Comparison of ENCODE assay signal across 8 cellular contexts in the genomic region with DNA sequence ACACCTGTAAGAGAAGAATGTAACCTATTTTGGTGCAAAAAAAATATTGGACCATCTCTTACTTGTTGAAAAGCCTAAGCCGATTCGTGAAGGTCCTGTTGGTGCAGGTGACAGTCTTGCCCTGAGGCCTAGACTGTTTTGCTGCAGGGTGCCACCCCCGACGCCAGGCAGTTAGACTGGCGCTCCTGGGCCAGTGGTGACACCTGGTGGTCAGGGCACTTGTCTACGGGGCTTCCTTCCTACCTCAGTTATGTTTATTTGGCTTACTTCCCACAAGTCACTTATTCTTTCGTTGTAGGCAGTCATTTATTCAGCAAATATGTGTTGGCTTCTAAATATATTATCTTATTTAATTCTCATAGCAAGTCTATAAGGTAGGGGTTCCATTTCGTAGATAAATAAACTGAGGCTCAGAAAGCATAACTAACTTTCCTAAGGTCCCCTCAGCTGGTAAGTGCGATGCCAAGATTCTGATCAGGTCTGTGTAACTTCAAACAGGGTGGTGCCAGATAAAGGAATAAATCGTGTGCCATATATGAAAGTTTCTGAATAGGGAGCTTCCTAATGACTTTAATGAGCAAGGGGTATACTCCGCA. TPM values are rescaled to one million over a fixed set of nuclear protein-coding genes. Genes with fewer than 3 reads are reported as not detected.
DNase-seq lines count a peak whose midpoint lies in the region; ATAC-seq, FAIRE-seq and TF ChIP-seq lines count a peak whose summit lies in the region.

No MANE protein-coding gene starts in this region.

- peak overlapping the region; percentile 55 to 98 (median 94) for H3K4me3 Mint-ChIP-seq in CD4-positive, alpha-beta memory T cell
- peak overlapping the region; percentile 29 for H3K4me3 Mint-ChIP-seq in activated CD8-positive, alpha-beta memory T cell treated with anti-CD3 and anti-CD28 coated beads, Interleukin-2, amount 10 ng/mL, durations not matched to agents 7 days and 5 days

- no peaks in the 10 kb centered on the region for H3K36me3 ChIP-seq in CD4-positive, alpha-beta memory T cell (ENCODE audit: insufficient read depth, low read length)
- H3K36me3 ChIP-seq in pancreas = no peaks in the 10 kb centered on the region

- no peaks in the 10 kb centered on the region for H3K27me3 ChIP-seq in CD4-positive, alpha-beta memory T cell (ENCODE audit: insufficient read depth, low read length)
- H3K27me3 ChIP-seq in pancreas = no peaks in the 10 kb centered on the region

- ATAC-seq in GM19372 (IDR thresholded peaks at IDR 0.05; ENCODE audit: low read depth, unreplicated experiment) (peak; percentile 36), HG03460 (IDR thresholded peaks at IDR 0.05; ENCODE audit: unreplicated experiment) (peak; percentile 42), pancreas (peak; percentile 84 to 88 (median 84))
- ATAC-seq in activated CD8-positive, alpha-beta memory T cell treated with anti-CD3 and anti-CD28 coated beads, Interleukin-2, amount 10 ng/mL, durations not matched to agents 7 days and 5 days = peak; percentile 67

- no peak for FAIRE-seq in pancreas (lab: Jason Lieb, UNC)

- H3K9me3 ChIP-seq in CD4-positive, alpha-beta memory T cell (ENCODE audit: control insufficient read depth in 1 of 2, low read length in 2 of 2) = no peaks in the 10 kb centered on the region
- no peaks in the 10 kb centered on the region for H3K9me3 ChIP-seq in pancreas

- no peak for TF ChIP-seq POLR2A in erythroblast (IDR thresholded peaks at IDR 0.05; ENCODE audit: low read length)

- H3K27me3 Mint-ChIP-seq in CD4-positive, alpha-beta memory T cell = no peaks in the 10 kb centered on the region
- H3K27me3 Mint-ChIP-seq in activated CD8-positive, alpha-beta memory T cell treated with anti-CD3 and anti-CD28 coated beads, Interleukin-2, amount 10 ng/mL, durations not matched to agents 7 days and 5 days = no peaks in the 10 kb centered on the region

- H3K4me1 ChIP-seq in CD4-positive, alpha-beta memory T cell (ENCODE audit: insufficient read depth, low read length) = peaks cover 50% of the 10 kb centered on the region
- H3K4me1 ChIP-seq in pancreas = peaks cover 0 to 18% (median 5%) of the 10 kb centered on the region in 3 donors

- H3K27ac ChIP-seq in CD4-positive, alpha-beta memory T cell (ENCODE audit: low read depth, low read length) = no peak overlapping the region
- no peak overlapping the region for H3K27ac ChIP-seq in pancreas

- peaks cover 29 to 45% (median 30%) of the 10 kb centered on the region in 4 donors for H3K4me1 Mint-ChIP-seq in CD4-positive, alpha-beta memory T cell
- peaks cover 43% of the 10 kb centered on the region for H3K4me1 Mint-ChIP-seq in activated CD8-positive, alpha-beta memory T cell treated with anti-CD3 and anti-CD28 coated beads, Interleukin-2, amount 10 ng/mL, durations not matched to agents 7 days and 5 days

- 33 to 36% methylated on average over 11 of the region's 11 CpGs for WGBS in pancreas, 2 donors

- peak overlapping the region in 1 of 2 donors; percentile 7 for H3K4me3 ChIP-seq in CD4-positive, alpha-beta memory T cell (ENCODE audit: low read length in 2 of 2)
- H3K4me3 ChIP-seq in pancreas = peak overlapping the region in 1 of 4 donors; percentile 70

- CTCF ChIA-PET in CD4-positive, alpha-beta memory T cell (lab: Charles Lee; ENCODE audit: partially characterized antibody) = interaction anchor here (0.6 to 9.2 kb wide), 31 partner anchors 8 to 345 kb away, joined by 3 to 225 read pairs (median 4); partner anchors contain the start of genes HENMT1 and PRPF38B
- CTCF ChIA-PET in activated CD8-positive, alpha-beta memory T cell treated with anti-CD3 and anti-CD28 coated beads, Interleukin-2, amount 10 ng/mL, durations not matched to agents 7 days and 5 days (lab: Charles Lee) = interaction anchor here (0.9 to 4.9 kb wide), 18 partner anchors 8 to 780 kb away, joined by 3 to 100 read pairs (median 9); partner anchors contain the start of genes PRPF38B and SLC25A24

- H3K36me3 Mint-ChIP-seq in CD4-positive, alpha-beta memory T cell = peaks cover 0 to 4% of the 10 kb centered on the region in 2 donors
- H3K36me3 Mint-ChIP-seq in activated CD8-positive, alpha-beta memory T cell treated with anti-CD3 and anti-CD28 coated beads, Interleukin-2, amount 10 ng/mL, durations not matched to agents 7 days and 5 days = no peaks in the 10 kb centered on the region

- POLR2A ChIA-PET in CD4-positive, alpha-beta memory T cell (lab: Charles Lee; ENCODE audit: partially characterized antibody) = interaction anchor here (0.9 to 7.0 kb wide), 9 partner anchors 10 to 131 kb away, joined by 3 to 162 read pairs (median 7); partner anchors contain the start of genes HENMT1 and PRPF38B

- TF ChIP-seq CTCF in pancreas (IDR thresholded peaks at IDR 0.05) = peak; percentile 40 to 62 (median 54)

- H3K27ac Mint-ChIP-seq in CD4-positive, alpha-beta memory T cell = peak overlapping the region; percentile 49 to 97 (median 71)
- no peak overlapping the region for H3K27ac Mint-ChIP-seq in activated CD8-positive, alpha-beta memory T cell treated with anti-CD3 and anti-CD28 coated beads, Interleukin-2, amount 10 ng/mL, durations not matched to agents 7 days and 5 days

- intact Hi-C loops in CD4-positive, alpha-beta memory T cell (cut with micrococcal nuclease) = loop anchor here (1.0 to 10.0 kb wide), 7 partner anchors 50 to 779 kb away; partner anchors contain the start of gene ELAPOR1
- intact Hi-C loops in pancreas (cut with DNase I) = loop anchor here in 1 of 3 donors (10.0 kb wide), 1 partner anchor 47 kb away; no protein-coding TSS in a partner anchor

- H3K9me3 Mint-ChIP-seq in CD4-positive, alpha-beta memory T cell = no peaks in the 10 kb centered on the region
- no peaks in the 10 kb centered on the region for H3K9me3 Mint-ChIP-seq in activated CD8-positive, alpha-beta memory T cell treated with anti-CD3 and anti-CD28 coated beads, Interleukin-2, amount 10 ng/mL, durations not matched to agents 7 days and 5 days (ENCODE audit: low read depth)

- peak; percentile 80 to 85 (median 81) for DNase-seq in CD4-positive, alpha-beta memory T cell
- DNase-seq in NOMO-1 treated with DMSO at 0.1 percent for 48 hours (lab: John Stamatoyannopoulos, UW; ENCODE audit: unreplicated experiment) (peak; percentile 81), erythroblast (lab: John Stamatoyannopoulos, UW) (peak; percentile 88 to 89), pancreas (peak; percentile 71 to 90 (median 82)), ureter (ENCODE audit: low spot score) (peak; percentile 80)
- peak; percentile 91 for DNase-seq in activated CD8-positive, alpha-beta memory T cell treated with anti-CD3 and anti-CD28 coated beads, Interleukin-2, amount 10 ng/mL, durations not matched to agents 7 days and 5 days

RNA-seq across cellular contexts. Expression of gene EEIG2, which starts 1.9 kb away (rescaled TPM):
- total RNA-seq in CD4-positive, alpha-beta memory T cell = 10 to 100 TPM in 1 of 2 experiments, 1 to 10 TPM in 1; 9.2 to 10.7 TPM
- polyA plus RNA-seq in CD4-positive, alpha-beta memory T cell = 1 to 10 TPM in 1 of 2 donors, under 1 TPM in 1; 0.33 to 1.3 TPM
- total RNA-seq in activated CD8-positive, alpha-beta memory T cell treated with anti-CD3 and anti-CD28 coated beads, Interleukin-2, amount 10 ng/mL, durations not matched to agents 7 days and 5 days = 10 to 100 TPM; 11.9 to 16.4 TPM
- 10 to 100 TPM in 2 of 6 donors, 1 to 10 TPM in 4; 2.8 to 13.0 (median 3.3) TPM for total RNA-seq in pancreas
- polyA plus RNA-seq in pancreas = 1 to 10 TPM; 1.7 to 1.8 TPM
- 24.1 TPM for total RNA-seq in ureter
